10 cellular contexts compared by ENCODE assay signal in genomic region chr15:100931143-100931890, GRCh38. TPM values are rescaled to one million over a fixed set of nuclear protein-coding genes. Genes with fewer than 3 reads are reported as not detected.
DNase-seq lines count a peak whose midpoint lies in the region; ATAC-seq lines count a peak whose summit lies in the region.
"Had no signal": no experiment of that assay in that cellular context is flagged by ENCODE, and none has a peak within 500 bp of the region (broad histone marks: within the 10 kb centered on the region; RNA-seq: fewer than 3 reads in every experiment).

No MANE protein-coding gene starts in this region.

- no peaks in the 10 kb centered on the region for H3K9me3 ChIP-seq in MG63
- H3K9me3 ChIP-seq: left lung had no signal

- H3K27me3 ChIP-seq in MG63 = no peaks in the 10 kb centered on the region
- H3K27me3 ChIP-seq: left lung had no signal

- peaks cover 89% of the 10 kb centered on the region for H3K36me3 ChIP-seq in MG63

- H3K27me3 Mint-ChIP-seq in stimulated activated naive B cell treated with anti-CD40 and anti-IgM and Interleukin-4, amounts not matched to agents 10 μg/mL and 1 μg/mL and 100 μg/mL, for 72 hours = no peaks in the 10 kb centered on the region

- ATAC-seq in GM18868 (IDR thresholded peaks at IDR 0.05; ENCODE audit: unreplicated experiment) (peak; percentile 52), GM21786 (IDR thresholded peaks at IDR 0.05; ENCODE audit: unreplicated experiment) (peak; percentile 37), HG03442 (IDR thresholded peaks at IDR 0.05; ENCODE audit: unreplicated experiment) (peak; percentile 39), GM21423 (IDR thresholded peaks at IDR 0.05; ENCODE audit: unreplicated experiment) (no peak)
- no peak for ATAC-seq in stimulated activated naive B cell treated with anti-CD40 and anti-IgM and Interleukin-4, amounts not matched to agents 10 μg/mL and 1 μg/mL and 100 μg/mL, for 72 hours (replicated peaks)
- ATAC-seq: left lung had no signal

- no peak overlapping the region for H3K4me3 ChIP-seq in MG63
- H3K4me3 ChIP-seq: left lung had no signal

- peaks cover 64 to 85% of the 10 kb centered on the region in 2 donors for H3K36me3 Mint-ChIP-seq in stimulated activated naive B cell treated with anti-CD40 and anti-IgM and Interleukin-4, amounts not matched to agents 10 μg/mL and 1 μg/mL and 100 μg/mL, for 72 hours

- DNase-seq in stimulated activated naive B cell treated with anti-CD40 and anti-IgM and Interleukin-4, amounts not matched to agents 10 μg/mL and 1 μg/mL and 100 μg/mL, for 72 hours = no peak
- DNase-seq in MG63 (no peak), epidermal melanocyte (ENCODE audit: insufficient read length, low spot score) (no peak)
- DNase-seq: activated CD8-positive, alpha-beta memory T cell treated with anti-CD3 and anti-CD28 coated beads, Interleukin-2, amount 50 U/mL, for 4 hours; amygdala; left lung had no signal

- peaks cover 0 to 2% of the 10 kb centered on the region in 2 donors for H3K9me3 Mint-ChIP-seq in stimulated activated naive B cell treated with anti-CD40 and anti-IgM and Interleukin-4, amounts not matched to agents 10 μg/mL and 1 μg/mL and 100 μg/mL, for 72 hours

- H3K4me3 Mint-ChIP-seq in stimulated activated naive B cell treated with anti-CD40 and anti-IgM and Interleukin-4, amounts not matched to agents 10 μg/mL and 1 μg/mL and 100 μg/mL, for 72 hours = peak overlapping the region; percentile 23 to 28

- peaks cover 65 to 96% of the 10 kb centered on the region in 2 donors for H3K4me1 Mint-ChIP-seq in stimulated activated naive B cell treated with anti-CD40 and anti-IgM and Interleukin-4, amounts not matched to agents 10 μg/mL and 1 μg/mL and 100 μg/mL, for 72 hours

- H3K27ac Mint-ChIP-seq in stimulated activated naive B cell treated with anti-CD40 and anti-IgM and Interleukin-4, amounts not matched to agents 10 μg/mL and 1 μg/mL and 100 μg/mL, for 72 hours = peak overlapping the region; percentile 44

RNA-seq across cellular contexts. Expression of gene LRRK1, which starts 12.2 kb away (rescaled TPM):
- 4.4 and 10.4 TPM in 2 replicates for total RNA-seq in MG63 (2014; rRNA removed; shearing (Covaris generic); ENCODE audit: low replicate concordance)

RNA-seq across cellular contexts. Expression of gene ALDH1A3, which starts 51.7 kb away (rescaled TPM):
- 879 and 1,090 TPM in 2 replicates for total RNA-seq in MG63 (2014; rRNA removed; shearing (Covaris generic); ENCODE audit: low replicate concordance)

Comparison
In these comparisons a context has a peak if more than half of its experiments do, and no peak if none do; other contexts are left out.
1. ATAC-seq: peak in GM18868 (single experiment), GM21786 (single experiment) and HG03442 (single experiment); none in stimulated activated naive B cell treated with anti-CD40 and anti-IgM and Interleukin-4, amounts not matched to agents 10 μg/mL and 1 μg/mL and 100 μg/mL, for 72 hours (0 of 2) and GM21423 (single experiment).